Comparison of ENCODE assay signal across 29 cellular contexts in genomic region chr7:151861881-151862280, GRCh38.
"Had no signal": no experiment of that assay in that cellular context is flagged by ENCODE, and none has a peak within 500 bp of the region (broad histone marks: within the 10 kb centered on the region; RNA-seq: fewer than 3 reads in every experiment).

No MANE protein-coding gene starts in this region.

- DNase-seq: activated CD4-positive, alpha-beta memory T cell treated with anti-CD3 and anti-CD28 coated beads for 36 hours; activated CD4-positive, alpha-beta T cell treated with anti-CD3 and anti-CD28 coated beads for 36 hours; activated CD4-positive, alpha-beta T cell treated with anti-CD3 and anti-CD28 coated beads, Interleukin-2, amount 10 ng/mL, durations not matched to agents 24 days and 14 days; activated CD4-positive, CD25-positive, alpha-beta regulatory T cell; activated CD4-positive, CD25-positive, alpha-beta regulatory T cell treated with anti-CD3 and anti-CD28 coated beads, Interleukin-2, amount 50 U/mL, for 72 hours; activated CD8-positive, alpha-beta memory T cell treated with anti-CD3 and anti-CD28 coated beads, Interleukin-2, amount 10 ng/mL, durations not matched to agents 7 days and 5 days; activated CD8-positive, alpha-beta memory T cell treated with anti-CD3 and anti-CD28 coated beads, Interleukin-2, amount 50 U/mL, for 4 hours; activated CD8-positive, alpha-beta T cell treated with anti-CD3 and anti-CD28 coated beads, Interleukin-2, amount 10 ng/mL, durations not matched to agents 7 days and 5 days; activated naive CD4-positive, alpha-beta T cell treated with anti-CD3 and anti-CD28 coated beads for 36 hours; activated naive CD8-positive, alpha-beta T cell treated with anti-CD3 and anti-CD28 coated beads for 36 hours; activated naive CD8-positive, alpha-beta T cell treated with anti-CD3 and anti-CD28 coated beads, Interleukin-2, amount 50 U/mL, for 24 hours; activated T-cell treated with anti-CD3 and anti-CD28 coated beads, Interleukin-2, amount 50 U/mL, for 1 hour; activated T-cell treated with anti-CD3 and anti-CD28 coated beads, Interleukin-2, amount 50 U/mL, for 48 hours; adrenal gland; amygdala; brain microvascular endothelial cell; cortex of kidney; dermis blood vessel endothelial cell; effector CD4-positive, alpha-beta T cell; esophagus squamous epithelium; foreskin melanocyte; T-helper 2 cell had no signal

- H3K27me3 ChIP-seq: adrenal gland, ascending aorta, brain microvascular endothelial cell, esophagus squamous epithelium, gastroesophageal sphincter had no signal

- H3K36me3 ChIP-seq: adrenal gland, ascending aorta, brain microvascular endothelial cell, gastroesophageal sphincter had no signal

- H3K4me1 ChIP-seq: adrenal gland, ascending aorta, gastroesophageal sphincter had no signal

- FAIRE-seq: bronchial epithelial cell, colon, endometrium, endothelial cell of umbilical vein had no signal

- H3K9me3 ChIP-seq: adrenal gland, ascending aorta, esophagus squamous epithelium, gastroesophageal sphincter had no signal

- H3K27ac ChIP-seq: adrenal gland, ascending aorta, brain microvascular endothelial cell, epithelial cell of prostate, esophagus squamous epithelium, gastroesophageal sphincter had no signal

- H3K4me3 ChIP-seq: adrenal gland, ascending aorta, esophagus squamous epithelium, gastroesophageal sphincter had no signal

- ATAC-seq: activated CD4-positive, alpha-beta T cell treated with anti-CD3 and anti-CD28 coated beads for 36 hours; activated CD8-positive, alpha-beta memory T cell treated with anti-CD3 and anti-CD28 coated beads, Interleukin-2, amount 10 ng/mL, durations not matched to agents 7 days and 5 days; activated CD8-positive, alpha-beta T cell treated with anti-CD3 and anti-CD28 coated beads, Interleukin-2, amount 10 ng/mL, durations not matched to agents 7 days and 5 days; activated naive CD8-positive, alpha-beta T cell treated with anti-CD3 and anti-CD28 coated beads, Interleukin-2, amount 50 U/mL, for 24 hours; gastroesophageal sphincter had no signal
